In the genomic region with DNA sequence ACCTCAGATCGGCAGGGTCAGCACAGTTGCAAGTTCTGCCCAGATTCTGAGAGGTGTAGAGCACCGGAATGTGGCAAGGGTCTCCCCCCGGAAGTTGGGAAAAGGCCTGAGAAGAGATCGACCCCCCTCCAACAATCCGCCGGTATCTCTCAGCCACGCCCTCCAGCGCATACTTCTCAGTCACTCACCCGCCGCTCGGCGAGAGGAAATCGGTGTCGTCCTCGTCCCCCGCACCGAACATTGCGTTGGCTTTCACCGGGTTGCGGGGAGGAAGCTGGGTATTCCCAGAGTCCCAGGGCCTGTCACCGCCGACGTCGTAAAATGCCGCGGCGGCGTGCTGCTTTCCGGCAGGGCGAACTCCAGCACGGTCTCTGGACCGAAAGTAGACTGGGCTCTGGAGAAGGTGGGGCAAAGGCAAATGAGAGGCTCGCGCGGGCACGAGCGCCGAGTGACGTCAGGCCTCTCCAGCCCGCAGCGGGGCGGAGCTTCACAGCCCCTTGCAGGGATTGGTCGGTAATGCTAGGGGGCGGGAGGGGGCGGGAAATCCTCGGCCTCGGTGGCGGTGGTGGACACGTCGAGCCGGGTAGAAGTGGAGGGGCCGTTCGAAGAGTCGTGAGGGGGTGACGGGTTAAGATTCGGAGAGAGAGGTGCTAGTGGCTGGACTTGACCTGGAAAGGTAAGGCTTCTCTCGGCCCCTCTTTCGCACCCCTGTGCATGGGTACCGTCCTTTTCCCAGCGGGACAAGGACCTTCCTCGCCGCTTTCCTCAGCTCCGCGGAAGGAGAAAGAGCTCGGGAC, we compare ENCODE assay signal across 8 cellular contexts. TPM values are rescaled to one million over a fixed set of nuclear protein-coding genes. Genes with fewer than 3 reads are reported as not detected.
DNase-seq lines count a peak whose midpoint lies in the region; ATAC-seq and TF ChIP-seq lines count a peak whose summit lies in the region.

A gene with protein sequence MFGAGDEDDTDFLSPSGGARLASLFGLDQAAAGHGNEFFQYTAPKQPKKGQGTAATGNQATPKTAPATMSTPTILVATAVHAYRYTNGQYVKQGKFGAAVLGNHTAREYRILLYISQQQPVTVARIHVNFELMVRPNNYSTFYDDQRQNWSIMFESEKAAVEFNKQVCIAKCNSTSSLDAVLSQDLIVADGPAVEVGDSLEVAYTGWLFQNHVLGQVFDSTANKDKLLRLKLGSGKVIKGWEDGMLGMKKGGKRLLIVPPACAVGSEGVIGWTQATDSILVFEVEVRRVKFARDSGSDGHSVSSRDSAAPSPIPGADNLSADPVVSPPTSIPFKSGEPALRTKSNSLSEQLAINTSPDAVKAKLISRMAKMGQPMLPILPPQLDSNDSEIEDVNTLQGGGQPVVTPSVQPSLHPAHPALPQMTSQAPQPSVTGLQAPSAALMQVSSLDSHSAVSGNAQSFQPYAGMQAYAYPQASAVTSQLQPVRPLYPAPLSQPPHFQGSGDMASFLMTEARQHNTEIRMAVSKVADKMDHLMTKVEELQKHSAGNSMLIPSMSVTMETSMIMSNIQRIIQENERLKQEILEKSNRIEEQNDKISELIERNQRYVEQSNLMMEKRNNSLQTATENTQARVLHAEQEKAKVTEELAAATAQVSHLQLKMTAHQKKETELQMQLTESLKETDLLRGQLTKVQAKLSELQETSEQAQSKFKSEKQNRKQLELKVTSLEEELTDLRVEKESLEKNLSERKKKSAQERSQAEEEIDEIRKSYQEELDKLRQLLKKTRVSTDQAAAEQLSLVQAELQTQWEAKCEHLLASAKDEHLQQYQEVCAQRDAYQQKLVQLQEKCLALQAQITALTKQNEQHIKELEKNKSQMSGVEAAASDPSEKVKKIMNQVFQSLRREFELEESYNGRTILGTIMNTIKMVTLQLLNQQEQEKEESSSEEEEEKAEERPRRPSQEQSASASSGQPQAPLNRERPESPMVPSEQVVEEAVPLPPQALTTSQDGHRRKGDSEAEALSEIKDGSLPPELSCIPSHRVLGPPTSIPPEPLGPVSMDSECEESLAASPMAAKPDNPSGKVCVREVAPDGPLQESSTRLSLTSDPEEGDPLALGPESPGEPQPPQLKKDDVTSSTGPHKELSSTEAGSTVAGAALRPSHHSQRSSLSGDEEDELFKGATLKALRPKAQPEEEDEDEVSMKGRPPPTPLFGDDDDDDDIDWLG (minus strand): TSS at position 275 of the 797 bp plus-strand sequence. CDS start 34 bp downstream, at position 241.
Gene SLC31A1, plus strand, starts transcription at position 542 of the 797 bp plus-strand sequence. CDS start 34,605 bp downstream, outside the sequence.

- H3K27me3 ChIP-seq in CD8-positive, alpha-beta T cell (ENCODE audit: insufficient read depth, low read length) = no peaks in the 10 kb centered on the region
- H3K27me3 ChIP-seq in effector memory CD4-positive, alpha-beta T cell (replicated peaks; ENCODE audit: control insufficient read depth, insufficient read depth, low read length, poor library complexity, severe bottlenecking) = no peaks in the 10 kb centered on the region

- intact Hi-C loops in CD8-positive, alpha-beta T cell (cut with DNase I, micrococcal nuclease) = loop anchor here (1.0 to 10.0 kb wide), 11 partner anchors 12 to 1586 kb away; partner anchors contain the start of genes ALAD (in 2 of the 2), C9orf43 (in 2 of the 2), CDC26 (in 2 of the 2) and POLE3 (in 2 of the 2)

- no peaks in the 10 kb centered on the region for H3K27me3 Mint-ChIP-seq in CD8-positive, alpha-beta T cell (ENCODE audit: low read depth)

- no peaks in the 10 kb centered on the region for H3K9me3 ChIP-seq in CD8-positive, alpha-beta T cell (ENCODE audit: low read length)
- no peaks in the 10 kb centered on the region for H3K9me3 ChIP-seq in effector memory CD4-positive, alpha-beta T cell (ENCODE audit: control insufficient read depth, low read length)

- POLR2A ChIA-PET in CD8-positive, alpha-beta T cell (lab: Charles Lee) = interaction anchor here (0.7 to 3.1 kb wide), 6 partner anchors 9 to 189 kb away, joined by 3 to 15 read pairs (median 3); partner anchors contain the start of genes C9orf43, CDC26, POLE3 and PRPF4
- POLR2A ChIA-PET in activated CD8-positive, alpha-beta memory T cell treated with anti-CD3 and anti-CD28 coated beads for 36 hours (lab: Charles Lee) = interaction anchor here (0.6 to 3.2 kb wide), 12 partner anchors 18 to 1190 kb away, joined by 3 to 18 read pairs (median 4); partner anchors contain the start of genes CDC26, PRPF4 and SLC31A2

- H3K36me3 ChIP-seq in CD8-positive, alpha-beta T cell (ENCODE audit: insufficient read depth, low read length) = no peaks in the 10 kb centered on the region
- no peaks in the 10 kb centered on the region for H3K36me3 ChIP-seq in effector memory CD4-positive, alpha-beta T cell (ENCODE audit: control insufficient read depth, insufficient read depth, low read length)

- peak; percentile 99 for ATAC-seq in CD8-positive, alpha-beta T cell
- ATAC-seq in GM19467 (IDR thresholded peaks at IDR 0.05; ENCODE audit: unreplicated experiment) = peak; percentile 88

- peaks cover 57% of the 10 kb centered on the region for H3K4me1 Mint-ChIP-seq in CD8-positive, alpha-beta T cell (ENCODE audit: low read depth)

- peaks cover 17% of the 10 kb centered on the region for H3K36me3 Mint-ChIP-seq in CD8-positive, alpha-beta T cell

- H3K27ac ChIP-seq in CD8-positive, alpha-beta T cell (ENCODE audit: low read depth, low read length) = peak within 1 kb of the TSS; percentile 71
- peak within 1 kb of the TSS; percentile 91 for H3K27ac ChIP-seq in effector memory CD4-positive, alpha-beta T cell (ENCODE audit: insufficient read depth, low read length, poor library complexity, severe bottlenecking)

- TF ChIP-seq CTCF in CD8-positive, alpha-beta T cell (IDR thresholded peaks at IDR 0.05) = no peak

- peak within 1 kb of the TSS; percentile 84 for H3K4me3 ChIP-seq in CD8-positive, alpha-beta T cell (ENCODE audit: low read depth, low read length)
- H3K4me3 ChIP-seq in effector memory CD4-positive, alpha-beta T cell (ENCODE audit: insufficient read depth, low read depth, low read length, poor library complexity, severe bottlenecking) = peak within 1 kb of the TSS; percentile 88

- peak within 1 kb of the TSS; percentile 94 for H3K27ac Mint-ChIP-seq in CD8-positive, alpha-beta T cell

- peak; percentile 91 to 97 (median 95) for DNase-seq in CD8-positive, alpha-beta T cell
- DNase-seq in HS-27A (ENCODE audit: low read depth) (peak; percentile 92), NK-92 (lab: John Stamatoyannopoulos, UW; ENCODE audit: unreplicated experiment) (peak; percentile 73), medulla oblongata (ENCODE audit: extremely low spot score) (peak; percentile 99)
- peak; percentile 95 to 97 (median 95) for DNase-seq in effector memory CD4-positive, alpha-beta T cell
- DNase-seq in stimulated activated CD8-positive, alpha-beta memory T cell treated with anti-CD3 and anti-CD28 coated beads, Interleukin-12 subunit alpha, Interleukin-12 subunit beta, amount 100 ng/mL, for 1 hour (ENCODE audit: low read depth) = peak; percentile 91

- peak within 1 kb of the TSS; percentile 95 for H3K4me3 Mint-ChIP-seq in CD8-positive, alpha-beta T cell

- peaks cover 22% of the 10 kb centered on the region for H3K4me1 ChIP-seq in CD8-positive, alpha-beta T cell (ENCODE audit: insufficient read depth, low read length)
- peaks cover 17% of the 10 kb centered on the region for H3K4me1 ChIP-seq in effector memory CD4-positive, alpha-beta T cell (ENCODE audit: control insufficient read depth, insufficient read depth, low read length, poor library complexity, severe bottlenecking)

- H3K9me3 Mint-ChIP-seq in CD8-positive, alpha-beta T cell = no peaks in the 10 kb centered on the region

- CTCF ChIA-PET in CD8-positive, alpha-beta T cell (lab: Charles Lee) = interaction anchor here (1.1 to 1.7 kb wide), 2 partner anchors 11 to 54 kb away, joined by 3 to 5 read pairs; partner anchors contain the start of genes CDC26 and PRPF4
- CTCF ChIA-PET in activated CD8-positive, alpha-beta memory T cell treated with anti-CD3 and anti-CD28 coated beads for 36 hours (lab: Charles Lee) = interaction anchor here (1.2 to 2.8 kb wide), 5 partner anchors 11 to 189 kb away, joined by 3 to 6 read pairs (median 4); partner anchors contain the start of genes C9orf43, CDC26, POLE3 and PRPF4

RNA-seq across cellular contexts. Expression of the first gene that starts in this region (rescaled TPM):
- 1 to 10 TPM; 8.7 to 8.9 TPM for total RNA-seq in CD8-positive, alpha-beta T cell
- total RNA-seq in activated CD8-positive, alpha-beta memory T cell treated with anti-CD3 and anti-CD28 coated beads for 36 hours = 10 to 100 TPM; 32.6 to 32.8 TPM

RNA-seq across cellular contexts. Expression of gene SLC31A1, which starts in this region (rescaled TPM):
- total RNA-seq in CD8-positive, alpha-beta T cell = 1 to 10 TPM; 8.7 to 9.6 TPM
- total RNA-seq in activated CD8-positive, alpha-beta memory T cell treated with anti-CD3 and anti-CD28 coated beads for 36 hours = 10 to 100 TPM; 16.0 to 16.5 TPM

Comparison
In these comparisons a context has a peak if more than half of its experiments do, and no peak if none do; other contexts are left out.
1. Peak in every context shown above with its lines: DNase-seq, ATAC-seq, H3K4me3 ChIP-seq and H3K27ac ChIP-seq.